1 cellular context compared by ENCODE assay signal in the genomic region with DNA sequence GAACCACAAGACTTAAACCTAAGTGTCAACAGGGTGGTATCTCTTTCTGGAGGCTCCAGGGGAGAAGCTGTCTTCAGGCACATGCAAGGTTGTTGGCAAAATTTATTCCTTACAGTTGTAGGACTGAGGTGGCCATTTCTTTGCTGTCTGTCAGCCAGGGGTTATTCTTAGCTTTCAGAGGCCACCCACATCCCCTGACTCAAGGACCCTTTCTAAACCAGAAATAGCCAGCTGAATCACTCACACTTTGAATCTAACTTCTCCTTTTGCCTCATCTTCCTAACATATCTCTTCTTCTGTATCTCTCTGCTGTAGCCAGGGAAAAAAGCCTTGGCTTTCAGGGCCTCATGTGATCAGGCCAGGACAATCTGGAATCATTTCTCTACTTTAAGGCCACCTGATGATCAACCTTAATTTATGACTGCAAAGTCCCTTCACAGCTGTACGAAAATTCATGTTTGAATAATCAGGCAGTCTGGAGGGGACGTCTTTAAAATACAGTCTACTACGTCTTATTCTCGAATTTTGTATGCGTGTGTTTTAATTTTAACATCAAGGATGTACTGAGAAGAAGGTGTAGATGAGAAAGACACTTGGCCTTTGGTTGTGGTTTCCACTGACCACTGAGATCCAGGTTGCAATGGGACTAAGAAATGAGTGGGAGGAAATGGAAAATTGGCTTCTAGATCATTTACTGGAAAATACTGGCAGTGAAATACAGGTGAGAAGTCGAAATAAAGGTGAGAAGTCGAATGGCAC.
TF ChIP-seq lines count a peak whose summit lies in the region.

No MANE protein-coding gene starts in this region.

TF ChIP-seq in GM12878, 131 proteins besides CTCF, POLR2A, EP300 and RAD21 (continued from another document and continues in another):
- TF ChIP-seq, protein P1, sequence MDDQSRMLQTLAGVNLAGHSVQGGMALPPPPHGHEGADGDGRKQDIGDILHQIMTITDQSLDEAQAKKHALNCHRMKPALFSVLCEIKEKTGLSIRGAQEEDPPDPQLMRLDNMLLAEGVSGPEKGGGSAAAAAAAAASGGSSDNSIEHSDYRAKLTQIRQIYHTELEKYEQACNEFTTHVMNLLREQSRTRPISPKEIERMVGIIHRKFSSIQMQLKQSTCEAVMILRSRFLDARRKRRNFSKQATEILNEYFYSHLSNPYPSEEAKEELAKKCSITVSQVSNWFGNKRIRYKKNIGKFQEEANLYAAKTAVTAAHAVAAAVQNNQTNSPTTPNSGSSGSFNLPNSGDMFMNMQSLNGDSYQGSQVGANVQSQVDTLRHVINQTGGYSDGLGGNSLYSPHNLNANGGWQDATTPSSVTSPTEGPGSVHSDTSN (IDR thresholded peaks at IDR 0.05; ENCODE audit: insufficient replicate concordance, low read depth, low read length) = no peak
- 0 out of 2 replicates have a peak, but pooled peaks have one; percentile 53 for TF ChIP-seq CBFB (IDR thresholded peaks at IDR 0.05; ENCODE audit: low read depth)
- TF ChIP-seq JUND (IDR thresholded peaks at IDR 0.05; ENCODE audit: low read depth, low read length) = no peak
- TF ChIP-seq MXI1 (IDR thresholded peaks at IDR 0.05; ENCODE audit: low read depth, low read length) = no peak
- no peak for TF ChIP-seq IRF5 (IDR thresholded peaks at IDR 0.05; ENCODE audit: borderline replicate concordance)
- no peak for TF ChIP-seq ZNF24 (IDR thresholded peaks at IDR 0.05)
- TF ChIP-seq TCF7 (IDR thresholded peaks at IDR 0.05; ENCODE audit: borderline replicate concordance) = no peak
- no peak for TF ChIP-seq USF2 (IDR thresholded peaks at IDR 0.05; ENCODE audit: borderline replicate concordance, low read depth, low read length)
- no peak for TF ChIP-seq NR2F1 (conservative IDR thresholded peaks at IDR 0.05)
- TF ChIP-seq FOXK2 (IDR thresholded peaks at IDR 0.05) = no peak
- no peak for TF ChIP-seq POLR2AphosphoS2 (IDR thresholded peaks at IDR 0.05; ENCODE audit: low read depth, low read length)
- TF ChIP-seq JUNB (IDR thresholded peaks at IDR 0.05) = peak; percentile 91
- TF ChIP-seq ZNF384 (IDR thresholded peaks at IDR 0.05; ENCODE audit: borderline replicate concordance, low read depth, low read length) = no peak
- no peak for TF ChIP-seq TAF1 (IDR thresholded peaks at IDR 0.05; ENCODE audit: borderline replicate concordance, low read depth, low read length)
- no peak for TF ChIP-seq RB1 (IDR thresholded peaks at IDR 0.05; ENCODE audit: borderline replicate concordance)
- no peak for TF ChIP-seq RFX5 (IDR thresholded peaks at IDR 0.05; ENCODE audit: low read depth, low read length)
- no peak for TF ChIP-seq POU2F2 (IDR thresholded peaks at IDR 0.05; ENCODE audit: borderline replicate concordance, low read depth, low read length)
- no peak for TF ChIP-seq KLF5 (IDR thresholded peaks at IDR 0.05; ENCODE audit: partially characterized antibody)
- no peak for TF ChIP-seq SIX5 (IDR thresholded peaks at IDR 0.05; ENCODE audit: low read depth, low read length, severe bottlenecking)
- no peak for TF ChIP-seq CHD1 (IDR thresholded peaks at IDR 0.05; ENCODE audit: low read depth, low read length)
- peak; percentile 43; the same call in 1 of the 2 replicates for TF ChIP-seq GABPA (IDR thresholded peaks at IDR 0.05; ENCODE audit: low read depth)
- TF ChIP-seq CEBPZ (IDR thresholded peaks at IDR 0.05; ENCODE audit: low read depth, low read length) = no peak
- TF ChIP-seq, protein P2, sequence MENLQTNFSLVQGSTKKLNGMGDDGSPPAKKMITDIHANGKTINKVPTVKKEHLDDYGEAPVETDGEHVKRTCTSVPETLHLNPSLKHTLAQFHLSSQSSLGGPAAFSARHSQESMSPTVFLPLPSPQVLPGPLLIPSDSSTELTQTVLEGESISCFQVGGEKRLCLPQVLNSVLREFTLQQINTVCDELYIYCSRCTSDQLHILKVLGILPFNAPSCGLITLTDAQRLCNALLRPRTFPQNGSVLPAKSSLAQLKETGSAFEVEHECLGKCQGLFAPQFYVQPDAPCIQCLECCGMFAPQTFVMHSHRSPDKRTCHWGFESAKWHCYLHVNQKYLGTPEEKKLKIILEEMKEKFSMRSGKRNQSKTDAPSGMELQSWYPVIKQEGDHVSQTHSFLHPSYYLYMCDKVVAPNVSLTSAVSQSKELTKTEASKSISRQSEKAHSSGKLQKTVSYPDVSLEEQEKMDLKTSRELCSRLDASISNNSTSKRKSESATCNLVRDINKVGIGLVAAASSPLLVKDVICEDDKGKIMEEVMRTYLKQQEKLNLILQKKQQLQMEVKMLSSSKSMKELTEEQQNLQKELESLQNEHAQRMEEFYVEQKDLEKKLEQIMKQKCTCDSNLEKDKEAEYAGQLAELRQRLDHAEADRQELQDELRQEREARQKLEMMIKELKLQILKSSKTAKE (IDR thresholded peaks at IDR 0.05; ENCODE audit: low read depth, poor library complexity, severe bottlenecking) = no peak
- peak; percentile 62 for TF ChIP-seq EED (IDR thresholded peaks at IDR 0.05; ENCODE audit: low read depth)
- TF ChIP-seq ZBTB40 (IDR thresholded peaks at IDR 0.05; ENCODE audit: borderline replicate concordance) = no peak
- TF ChIP-seq CBX3 (IDR thresholded peaks at IDR 0.05; ENCODE audit: borderline replicate concordance, low read depth) = no peak
- no peak for TF ChIP-seq FOS (IDR thresholded peaks at IDR 0.05; ENCODE audit: borderline replicate concordance, extremely low read depth, insufficient read length)
- no peak for TF ChIP-seq CREB1 (IDR thresholded peaks at IDR 0.05; ENCODE audit: low read depth)
- TF ChIP-seq IRF4 (IDR thresholded peaks at IDR 0.05; ENCODE audit: low read depth, low read length) = peak; percentile 41; the same call in 1 of the 2 replicates
- TF ChIP-seq, protein P3, sequence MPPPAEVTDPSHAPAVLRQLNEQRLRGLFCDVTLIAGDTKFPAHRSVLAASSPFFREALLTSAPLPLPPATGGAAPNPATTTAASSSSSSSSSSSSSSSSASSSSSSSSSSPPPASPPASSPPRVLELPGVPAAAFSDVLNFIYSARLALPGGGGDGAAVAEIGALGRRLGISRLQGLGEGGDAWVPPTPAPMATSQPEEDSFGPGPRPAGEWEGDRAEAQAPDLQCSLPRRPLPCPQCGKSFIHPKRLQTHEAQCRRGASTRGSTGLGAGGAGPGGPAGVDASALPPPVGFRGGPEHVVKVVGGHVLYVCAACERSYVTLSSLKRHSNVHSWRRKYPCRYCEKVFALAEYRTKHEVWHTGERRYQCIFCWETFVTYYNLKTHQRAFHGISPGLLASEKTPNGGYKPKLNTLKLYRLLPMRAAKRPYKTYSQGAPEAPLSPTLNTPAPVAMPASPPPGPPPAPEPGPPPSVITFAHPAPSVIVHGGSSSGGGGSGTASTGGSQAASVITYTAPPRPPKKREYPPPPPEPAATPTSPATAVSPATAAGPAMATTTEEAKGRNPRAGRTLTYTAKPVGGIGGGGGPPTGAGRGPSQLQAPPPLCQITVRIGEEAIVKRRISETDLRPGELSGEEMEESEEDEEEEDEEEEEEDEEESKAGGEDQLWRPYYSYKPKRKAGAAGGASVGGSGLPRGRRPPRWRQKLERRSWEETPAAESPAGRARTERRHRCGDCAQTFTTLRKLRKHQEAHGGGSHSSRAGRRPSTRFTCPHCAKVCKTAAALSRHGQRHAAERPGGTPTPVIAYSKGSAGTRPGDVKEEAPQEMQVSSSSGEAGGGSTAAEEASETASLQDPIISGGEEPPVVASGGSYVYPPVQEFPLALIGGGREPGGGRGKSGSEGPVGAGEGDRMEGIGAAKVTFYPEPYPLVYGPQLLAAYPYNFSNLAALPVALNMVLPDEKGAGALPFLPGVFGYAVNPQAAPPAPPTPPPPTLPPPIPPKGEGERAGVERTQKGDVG (CRISPR knock-in tag; IDR thresholded peaks at IDR 0.05) = no peak
- peak; percentile 61; the same call in 1 of the 2 replicates for TF ChIP-seq ZBED1 (IDR thresholded peaks at IDR 0.05; ENCODE audit: borderline replicate concordance)
- peak; percentile 98 for TF ChIP-seq MEF2A (IDR thresholded peaks at IDR 0.05; ENCODE audit: insufficient read depth, low read depth, low read length)
- peak in 1 of 2 experiments; percentile 39; a peak in 1 of 3 replicates for TF ChIP-seq EGR1 (IDR thresholded peaks at IDR 0.05; ENCODE audit: borderline replicate concordance in 1 of 2, low read depth in 2 of 2, low read length in 2 of 2)
- no peak for TF ChIP-seq SMAD1 (IDR thresholded peaks at IDR 0.05; ENCODE audit: low read depth, partially characterized antibody)
- TF ChIP-seq BACH1 (IDR thresholded peaks at IDR 0.05; ENCODE audit: borderline replicate concordance) = no peak
- peak in 1 of 2 experiments; percentile 54; a peak in 2 of 4 replicates for TF ChIP-seq IKZF2 (IDR thresholded peaks at IDR 0.05)
- TF ChIP-seq BCL3 (IDR thresholded peaks at IDR 0.05; ENCODE audit: borderline replicate concordance, insufficient read depth, low read depth, low read length, poor library complexity, severe bottlenecking) = peak; percentile 43
- TF ChIP-seq SMAD5 (IDR thresholded peaks at IDR 0.05; ENCODE audit: low read depth) = no peak
